24 cellular contexts compared by ENCODE assay signal in genomic region chr13:58097831-58098230, GRCh38.
DNase-seq lines count a peak whose midpoint lies in the region; ATAC-seq, FAIRE-seq and TF ChIP-seq lines count a peak whose summit lies in the region.
"Had no signal": no experiment of that assay in that cellular context is flagged by ENCODE, and none has a peak within 500 bp of the region (broad histone marks: within the 10 kb centered on the region; RNA-seq: fewer than 3 reads in every experiment).

No MANE protein-coding gene starts in this region.

- H3K27me3 Mint-ChIP-seq in T-helper 2 cell treated with Interferon-gamma antibody and Interleukin-4, amounts not matched to agents 5 μg/mL and 100 μg/mL, for 36 hours (ENCODE audit: low read depth), result no peaks in the 10 kb centered on the region
- H3K27me3 Mint-ChIP-seq: CD4-positive, alpha-beta memory T cell had no signal

- no peak for ATAC-seq in SK-N-SH treated with all-trans-retinoic acid at 6 μM for 48 hours

- H3K4me3 ChIP-seq in SK-N-SH (ENCODE audit: low read depth in 2 of 2, low read length in 1 of 2) (no peak overlapping the region), endothelial cell of umbilical vein (replicated peaks in 1 of 3; ENCODE audit: insufficient read depth in 1 of 3, low read depth in 1 of 3, low read length in 3 of 3) (no peak overlapping the region), retinal pigment epithelial cell (ENCODE audit: low read length) (no peak overlapping the region)
- H3K4me3 ChIP-seq: BLaER1 treated with 17β-estradiol and CSF1 and Interleukin-3, amounts not matched to agents 10 nM and 100 nM had no signal

- H3K4me1 Mint-ChIP-seq in T-helper 2 cell treated with Interferon-gamma antibody and Interleukin-4, amounts not matched to agents 5 μg/mL and 100 μg/mL, for 36 hours (ENCODE audit: low read depth), result no peaks in the 10 kb centered on the region
- H3K4me1 Mint-ChIP-seq: CD4-positive, alpha-beta memory T cell had no signal

- H3K9me1 ChIP-seq in endothelial cell of umbilical vein (replicated peaks; ENCODE audit: control insufficient read depth, extremely low read depth, insufficient read depth, low read length), result no peaks in the 10 kb centered on the region

- FAIRE-seq in endothelial cell of umbilical vein (lab: Jason Lieb, UNC), result no peak

- peaks cover 5% of the 10 kb centered on the region for H3K9me3 Mint-ChIP-seq in T-helper 2 cell treated with Interferon-gamma antibody and Interleukin-4, amounts not matched to agents 5 μg/mL and 100 μg/mL, for 36 hours

- dilution Hi-C loops in endothelial cell of umbilical vein (cut with MboI; ENCODE audit: extremely low pct_ligation_motif_present, low sequenced_read_pairs), result no loop called here

- H3K9ac ChIP-seq in SK-N-SH, result no peak overlapping the region
- H3K9ac ChIP-seq in endothelial cell of umbilical vein (replicated peaks; ENCODE audit: extremely low read depth, insufficient read depth, low read length), result no peak overlapping the region
- H3K9ac ChIP-seq: BLaER1 treated with 17β-estradiol and CSF1 and Interleukin-3, amounts not matched to agents 10 nM and 100 nM had no signal

- H2AFZ ChIP-seq in SK-N-SH (ENCODE audit: low read depth), result no peak overlapping the region
- H2AFZ ChIP-seq in endothelial cell of umbilical vein (ENCODE audit: low read depth, low read length), result no peak overlapping the region

- no peak for TF ChIP-seq POLR2A in endothelial cell of umbilical vein (IDR thresholded peaks at IDR 0.05; ENCODE audit: low read depth, low read length)

- H3K36me3 ChIP-seq in SK-N-SH (replicated peaks in 1 of 2; ENCODE audit: control insufficient read depth in 1 of 2, insufficient read depth in 2 of 2, low read length in 1 of 2) (no peaks in the 10 kb centered on the region), endothelial cell of umbilical vein (ENCODE audit: control insufficient read depth in 2 of 2, extremely low read depth in 1 of 2, insufficient read depth in 2 of 2, low read length in 2 of 2) (no peaks in the 10 kb centered on the region)
- H3K36me3 ChIP-seq: BLaER1 treated with 17β-estradiol and CSF1 and Interleukin-3, amounts not matched to agents 10 nM and 100 nM had no signal

- TF ChIP-seq CTCF in SK-N-SH (IDR thresholded peaks at IDR 0.05) (no peak), endothelial cell of umbilical vein (IDR thresholded peaks at IDR 0.05; ENCODE audit: extremely low read depth in 1 of 2, insufficient read depth in 1 of 2, low read depth in 1 of 2, low read length in 2 of 2) (no peak), retinal pigment epithelial cell (conservative IDR thresholded peaks at IDR 0.05; ENCODE audit: low read depth, low read length) (no peak)

- 7% methylated on average over 1 of the region's 1 CpG for WGBS in SK-N-SH (ENCODE audit: low lambda C conversion rate)

- H3K27me3 ChIP-seq in SK-N-SH (ENCODE audit: insufficient read depth) (no peaks in the 10 kb centered on the region), endothelial cell of umbilical vein (ENCODE audit: control insufficient read depth in 2 of 2, insufficient read depth in 2 of 2, low read length in 2 of 2) (no peaks in the 10 kb centered on the region)

- TF ChIP-seq EP300 in SK-N-SH (IDR thresholded peaks at IDR 0.05; ENCODE audit: borderline replicate concordance in 1 of 2, low read depth in 1 of 2, low read length in 1 of 2), result no peak

- intact Hi-C loops in endothelial cell of umbilical vein (cut with micrococcal nuclease), result no loop called here

- CTCF ChIA-PET in SK-N-SH (lab: Yijun Ruan, JAX) (no interaction called here), endothelial cell of umbilical vein (lab: Charles Lee) (no interaction called here)

- H3K79me2 ChIP-seq in SK-N-SH (ENCODE audit: insufficient read depth), result no peaks in the 10 kb centered on the region
- no peaks in the 10 kb centered on the region for H3K79me2 ChIP-seq in endothelial cell of umbilical vein (ENCODE audit: control insufficient read depth, insufficient read depth, low read length)

- no peaks in the 10 kb centered on the region for H3F3A ChIP-seq in SK-N-SH (replicated peaks; ENCODE audit: insufficient read depth)

- no peaks in the 10 kb centered on the region for H3K9me3 ChIP-seq in SK-N-SH
- no peaks in the 10 kb centered on the region for H3K9me3 ChIP-seq in endothelial cell of umbilical vein (replicated peaks; ENCODE audit: control insufficient read depth, insufficient read depth, low read length)
- H3K9me3 ChIP-seq: Caco-2 had no signal

- H3K36me3 Mint-ChIP-seq in T-helper 2 cell treated with Interferon-gamma antibody and Interleukin-4, amounts not matched to agents 5 μg/mL and 100 μg/mL, for 36 hours (ENCODE audit: low read depth), result no peaks in the 10 kb centered on the region
- H3K36me3 Mint-ChIP-seq: CD4-positive, alpha-beta memory T cell had no signal

- H3K27ac Mint-ChIP-seq in T-helper 2 cell treated with Interferon-gamma antibody and Interleukin-4, amounts not matched to agents 5 μg/mL and 100 μg/mL, for 36 hours, result no peak overlapping the region
- H3K27ac Mint-ChIP-seq: CD4-positive, alpha-beta memory T cell had no signal

- no peak for TF ChIP-seq RAD21 in SK-N-SH (IDR thresholded peaks at IDR 0.05; ENCODE audit: low read length)

- H3K27ac ChIP-seq in SK-N-SH (ENCODE audit: low read depth in 2 of 2, low read length in 1 of 2) (no peak overlapping the region), endothelial cell of umbilical vein (ENCODE audit: insufficient read depth, low read depth, low read length) (no peak overlapping the region)
- H3K27ac ChIP-seq: 22Rv1; BLaER1 treated with 17β-estradiol and CSF1 and Interleukin-3, amounts not matched to agents 10 nM and 100 nM; RWPE1 had no signal

- no peaks in the 10 kb centered on the region for H4K20me1 ChIP-seq in SK-N-SH (ENCODE audit: insufficient read depth)
- no peaks in the 10 kb centered on the region for H4K20me1 ChIP-seq in endothelial cell of umbilical vein (replicated peaks; ENCODE audit: control insufficient read depth, extremely low read depth, insufficient read depth, low read length)
- H4K20me1 ChIP-seq: BLaER1 treated with 17β-estradiol and CSF1 and Interleukin-3, amounts not matched to agents 10 nM and 100 nM had no signal

- no peak overlapping the region for H3K4me3 Mint-ChIP-seq in T-helper 2 cell treated with Interferon-gamma antibody and Interleukin-4, amounts not matched to agents 5 μg/mL and 100 μg/mL, for 36 hours
- H3K4me3 Mint-ChIP-seq: CD4-positive, alpha-beta memory T cell had no signal

- no peaks in the 10 kb centered on the region for H3K9me2 ChIP-seq in SK-N-SH

- H3K4me1 ChIP-seq in SK-N-SH (ENCODE audit: control insufficient read depth in 1 of 2, insufficient read depth in 2 of 2, low read depth in 1 of 2, low read length in 1 of 2) (no peaks in the 10 kb centered on the region), endothelial cell of umbilical vein (ENCODE audit: control insufficient read depth, extremely low read depth, insufficient read depth, low read length) (no peaks in the 10 kb centered on the region)
- H3K4me1 ChIP-seq: BLaER1 treated with 17β-estradiol and CSF1 and Interleukin-3, amounts not matched to agents 10 nM and 100 nM; Caco-2 had no signal

- POLR2A ChIA-PET in SK-N-SH (lab: Yijun Ruan, JAX), result no interaction called here
- POLR2A ChIA-PET in endothelial cell of umbilical vein (lab: Charles Lee), result no interaction called here

- DNase-seq in SK-N-SH (no peak), UCSD-AML1 (lab: John Stamatoyannopoulos, UW; ENCODE audit: unreplicated experiment) (peak; percentile 1), endothelial cell of umbilical vein (ENCODE audit: low read depth, low spot score) (peak; percentile 3), retinal pigment epithelial cell (ENCODE audit: low read depth) (peak; percentile 96), cerebellar nuclear complex (lab: John Stamatoyannopoulos, UW) (no peak), NCI-H2081 treated with DMSO at 0.1 percent for 48 hours (lab: John Stamatoyannopoulos, UW) (no peak)
- DNase-seq in T-helper 2 cell treated with Interferon-gamma antibody and Interleukin-4, amounts not matched to agents 5 μg/mL and 100 μg/mL, for 36 hours (ENCODE audit: low spot score), result no peak
- DNase-seq: Caco-2; CD4-positive, alpha-beta memory T cell; DMS 273 treated with DMSO at 0.1 percent for 48 hours; DMS79 treated with DMSO at 0.1 percent for 48 hours; Kasumi-1; NCI-H1092; NCI-H1436; NCI-H1930; NCI-H226; NCI-H510A treated with DMSO at 0.1 percent for 48 hours; NCI-H774; NK-92 treated with Interleukin-12 subunit alpha and Interleukin-12 subunit beta, amount 100 ng/mL, for 24 hours; SIG-M5 had no signal

- no TSS peak for BruUV-seq in endothelial cell of umbilical vein (replicated peaks; lab: Mats Ljungman, UMichigan)

- H3K4me2 ChIP-seq in SK-N-SH (no peak overlapping the region), endothelial cell of umbilical vein (ENCODE audit: insufficient read depth, low read length) (no peak overlapping the region)
- H3K4me2 ChIP-seq: BLaER1 treated with 17β-estradiol and CSF1 and Interleukin-3, amounts not matched to agents 10 nM and 100 nM had no signal

TF ChIP-seq in SK-N-SH treated with all-trans-retinoic acid at 6 μM for 48 hours, 23 proteins besides CTCF, POLR2A, EP300 and RAD21:
- peak; percentile 29 for TF ChIP-seq ISL1 (CRISPR knock-in tag; IDR thresholded peaks at IDR 0.05)
- TF ChIP-seq ZNF565 (CRISPR knock-in tag; conservative IDR thresholded peaks at IDR 0.05; ENCODE audit: low read depth), result no peak

TF ChIP-seq in SK-N-SH, 30 proteins besides CTCF, POLR2A, EP300 and RAD21:
- no peak for TF ChIP-seq POLR2AphosphoS5 (IDR thresholded peaks at IDR 0.05; ENCODE audit: low read depth, low read length)
- no peak for TF ChIP-seq TEAD4 (IDR thresholded peaks at IDR 0.05; ENCODE audit: borderline replicate concordance, insufficient read depth)
- TF ChIP-seq MEF2A (IDR thresholded peaks at IDR 0.05; ENCODE audit: borderline replicate concordance, low read depth), result no peak
- no peak for TF ChIP-seq FOSL2 (IDR thresholded peaks at IDR 0.05; ENCODE audit: borderline replicate concordance, low read depth)
- no peak for TF ChIP-seq CHD2 (IDR thresholded peaks at IDR 0.05; ENCODE audit: low read length, partially characterized antibody)

TF ChIP-seq in endothelial cell of umbilical vein, 7 proteins besides CTCF, POLR2A, EP300 and RAD21:
- TF ChIP-seq MAX (IDR thresholded peaks at IDR 0.05; ENCODE audit: insufficient read depth, insufficient read length), result no peak
- TF ChIP-seq FOS (IDR thresholded peaks at IDR 0.05; ENCODE audit: borderline replicate concordance, insufficient read depth, low read length), result no peak
- TF ChIP-seq EZH2 (IDR thresholded peaks at IDR 0.05; ENCODE audit: borderline replicate concordance, low read depth, low read length, severe bottlenecking), result no peak
- TF ChIP-seq GATA2 (IDR thresholded peaks at IDR 0.05; ENCODE audit: insufficient read depth, insufficient read length, low read depth, low read length), result no peak
- TF ChIP-seq MYC (IDR thresholded peaks at IDR 0.05; ENCODE audit: low read depth, low read length), result no peak
- no peak for TF ChIP-seq POLR2AphosphoS5 (IDR thresholded peaks at IDR 0.05; ENCODE audit: insufficient read depth, low read depth, low read length)
- TF ChIP-seq JUN (IDR thresholded peaks at IDR 0.05; ENCODE audit: borderline replicate concordance, insufficient read depth, insufficient read length, low read depth), result no peak
TF ChIP-seq in endothelial cell of umbilical vein: peak in this region for 0.

Comparison
In these comparisons a context has a peak if more than half of its experiments do, and no peak if none do; other contexts are left out.
1. DNase-seq: peak in UCSD-AML1 (single experiment), endothelial cell of umbilical vein (single experiment) and retinal pigment epithelial cell (single experiment); none in SK-N-SH (single experiment), cerebellar nuclear complex (0 of 2), NCI-H2081 treated with DMSO at 0.1 percent for 48 hours (single experiment) and T-helper 2 cell treated with Interferon-gamma antibody and Interleukin-4, amounts not matched to agents 5 μg/mL and 100 μg/mL, for 36 hours (single experiment).